Comparison of ENCODE assay signal across 10 cellular contexts in the genomic region with DNA sequence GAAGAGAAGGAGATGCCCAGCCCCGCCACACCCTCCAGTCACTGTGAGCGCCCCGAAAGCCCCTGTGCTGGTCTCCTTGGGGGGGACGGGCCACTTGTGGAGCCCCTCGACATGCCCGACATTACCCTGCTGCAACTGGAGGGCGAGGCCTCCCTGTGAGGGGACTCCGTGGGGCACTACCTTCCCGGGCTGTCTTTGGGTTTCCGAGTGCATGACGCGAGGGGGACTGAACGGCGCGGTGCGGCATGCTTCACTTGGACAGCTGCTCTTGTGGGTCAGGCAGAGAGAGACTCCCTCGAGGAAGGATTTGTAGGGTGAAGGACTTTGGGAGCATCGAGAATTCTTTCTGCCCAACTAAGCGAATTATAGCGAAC. TPM values are rescaled to one million over a fixed set of nuclear protein-coding genes. Genes with fewer than 3 reads are reported as not detected.
DNase-seq lines count a peak whose midpoint lies in the region; ATAC-seq and TF ChIP-seq lines count a peak whose summit lies in the region.
"Had no signal": no experiment of that assay in that cellular context is flagged by ENCODE, and none has a peak within 500 bp of the region (broad histone marks: within the 10 kb centered on the region; RNA-seq: fewer than 3 reads in every experiment).

No MANE protein-coding gene starts in this region.

- H3K4me3 Mint-ChIP-seq in neural crest cell = peak overlapping the region; percentile 92

- H3K4me1 Mint-ChIP-seq in neural crest cell = peaks cover 35% of the 10 kb centered on the region

- H3K27me3 Mint-ChIP-seq in neural crest cell (ENCODE audit: low read depth) = peaks cover 59% of the 10 kb centered on the region

- no peaks in the 10 kb centered on the region for H3K9me3 ChIP-seq in right atrium auricular region
- H3K9me3 ChIP-seq in effector memory CD4-positive, alpha-beta T cell (ENCODE audit: control insufficient read depth, low read length) = no peaks in the 10 kb centered on the region
- no peaks in the 10 kb centered on the region for H3K9me3 ChIP-seq in left lung

- peaks cover 0 to 12% of the 10 kb centered on the region in 2 donors for H3K27me3 ChIP-seq in right atrium auricular region
- peaks cover 11% of the 10 kb centered on the region for H3K27me3 ChIP-seq in effector memory CD4-positive, alpha-beta T cell (replicated peaks; ENCODE audit: control insufficient read depth, insufficient read depth, low read length, poor library complexity, severe bottlenecking)
- H3K27me3 ChIP-seq in left lung = peaks cover 25 to 67% of the 10 kb centered on the region in 2 donors

- DNase-seq in right atrium auricular region (ENCODE audit: low spot score) (no peak), left ventricle myocardium superior (no peak), neural crest cell (ENCODE audit: low read depth, low spot score) (peak; percentile 4), NCI-H2081 treated with DMSO at 0.1 percent for 48 hours (lab: John Stamatoyannopoulos, UW) (no peak), left lung (no peak), 8988T (no peak), Kasumi-1 (lab: John Stamatoyannopoulos, UW) (no peak)
- no peak for DNase-seq in effector memory CD4-positive, alpha-beta T cell

- peak overlapping the region; percentile 21 for H3K27ac Mint-ChIP-seq in neural crest cell (ENCODE audit: unreplicated experiment)

- peaks cover 0 to 25% of the 10 kb centered on the region in 2 donors for H3K4me1 ChIP-seq in right atrium auricular region
- peaks cover 15% of the 10 kb centered on the region for H3K4me1 ChIP-seq in effector memory CD4-positive, alpha-beta T cell (ENCODE audit: control insufficient read depth, insufficient read depth, low read length, poor library complexity, severe bottlenecking)
- H3K4me1 ChIP-seq in left lung = peaks cover 7 to 21% of the 10 kb centered on the region in 2 donors

- H3K36me3 ChIP-seq in right atrium auricular region (no peaks in the 10 kb centered on the region), left lung (no peaks in the 10 kb centered on the region)
- H3K36me3 ChIP-seq in effector memory CD4-positive, alpha-beta T cell (ENCODE audit: control insufficient read depth, insufficient read depth, low read length) = no peaks in the 10 kb centered on the region

- H3K27ac ChIP-seq in right atrium auricular region (no peak overlapping the region), left lung (no peak overlapping the region)
- no peak overlapping the region for H3K27ac ChIP-seq in effector memory CD4-positive, alpha-beta T cell (ENCODE audit: insufficient read depth, low read length, poor library complexity, severe bottlenecking)

- TF ChIP-seq CTCF in right atrium auricular region (IDR thresholded peaks at IDR 0.05) = no peak
- TF ChIP-seq CTCF in neural crest cell (conservative IDR thresholded peaks at IDR 0.05) = no peak
- no peak for TF ChIP-seq CTCF in left lung (IDR thresholded peaks at IDR 0.05)

- ATAC-seq in left ventricle myocardium superior (no peak), left lung (no peak)

- H3K4me3 ChIP-seq in right atrium auricular region (peak overlapping the region; percentile 42 to 67), left lung (peak overlapping the region in 1 of 2 donors; percentile 71)
- peak overlapping the region; percentile 77 for H3K4me3 ChIP-seq in effector memory CD4-positive, alpha-beta T cell (ENCODE audit: insufficient read depth, low read depth, low read length, poor library complexity, severe bottlenecking)

- intact Hi-C loops in left ventricle myocardium superior (cut with micrococcal nuclease) (no loop called here), left lung (cut with DNase I) (no loop called here)

- H3K36me3 Mint-ChIP-seq in neural crest cell (ENCODE audit: low read depth) = no peaks in the 10 kb centered on the region

- H3K9me3 Mint-ChIP-seq in neural crest cell = no peaks in the 10 kb centered on the region

RNA-seq across cellular contexts. Expression of a gene that starts 1.1 kb away (rescaled TPM):
- 1 to 10 TPM in 1 of 2 donors, under 1 TPM in 1; 0.37 to 1.4 TPM for total RNA-seq in right atrium auricular region
- 1.1 TPM for total RNA-seq in left ventricle myocardium superior
- total RNA-seq in neural crest cell = 12.6 and 12.8 TPM in 2 replicates
- total RNA-seq in left lung = under 1 TPM; 0.58 to 0.73 TPM

RNA-seq across cellular contexts. Expression of a gene that starts 18.6 kb away (rescaled TPM):
- total RNA-seq in right atrium auricular region (not detected), left ventricle myocardium superior (not detected), neural crest cell (not detected in 2 replicates), left lung (not detected)
- total RNA-seq: fibroblast of lung, RPMI7951 had no signal

RNA-seq across cellular contexts. Expression of a gene that starts 27.2 kb away (rescaled TPM):
- 10 to 100 TPM; 35.7 to 68.6 TPM for total RNA-seq in right atrium auricular region
- 89.0 TPM for total RNA-seq in left ventricle myocardium superior
- total RNA-seq in neural crest cell = 21.5 and 21.7 TPM in 2 replicates
- 10 to 100 TPM; 26.8 to 30.4 TPM for total RNA-seq in left lung
